8 cellular contexts compared by ENCODE assay signal in genomic region chr3:194769020-194769643, GRCh38.
A peak's percentile ranks its signal among the peaks of the same experiment; 100 is the strongest.
DNase-seq lines count a peak whose midpoint lies in the region; ATAC-seq, FAIRE-seq and TF ChIP-seq lines count a peak whose summit lies in the region.

No MANE protein-coding gene starts in this region.

- no peaks in the 10 kb centered on the region for H3K36me3 ChIP-seq in astrocyte (ENCODE audit: insufficient read depth, low read length)
- no peaks in the 10 kb centered on the region for H3K36me3 ChIP-seq in hepatocyte (replicated peaks; ENCODE audit: insufficient read depth, low read depth)

- H3K4me3 ChIP-seq in astrocyte (ENCODE audit: insufficient read depth, low read depth, low read length) (peak overlapping the region; percentile 49), hepatocyte (no peak overlapping the region)

- H3K9ac ChIP-seq in astrocyte (ENCODE audit: low read length), result peak overlapping the region; percentile 19

- ATAC-seq in HG02798 (IDR thresholded peaks at IDR 0.05; ENCODE audit: poor library complexity, unreplicated experiment), result peak; percentile 95
- peak; percentile 97 for ATAC-seq in T-helper 17 cell

- H2AFZ ChIP-seq in astrocyte (ENCODE audit: low read depth, low read length) (peak overlapping the region; percentile 81), hepatocyte (peak overlapping the region; percentile 51)

- H4K20me1 ChIP-seq in astrocyte (ENCODE audit: insufficient read depth, low read length) (no peaks in the 10 kb centered on the region), hepatocyte (ENCODE audit: insufficient read depth, poor library complexity, severe bottlenecking) (no peaks in the 10 kb centered on the region)

- TF ChIP-seq CTCF in astrocyte (IDR thresholded peaks at IDR 0.05; ENCODE audit: insufficient read depth, low read depth, low read length), result no peak
- TF ChIP-seq CTCF in hepatocyte (IDR thresholded peaks at IDR 0.05; ENCODE audit: poor library complexity), result no peak

- H3K9me3 ChIP-seq in T-helper 17 cell (ENCODE audit: control insufficient read depth, low read length, poor library complexity, severe bottlenecking), result no peaks in the 10 kb centered on the region
- no peaks in the 10 kb centered on the region for H3K9me3 ChIP-seq in astrocyte (ENCODE audit: insufficient read depth, low read depth, low read length)
- H3K9me3 ChIP-seq in hepatocyte (ENCODE audit: low read depth), result no peaks in the 10 kb centered on the region

- FAIRE-seq in GM12892 (lab: Jason Lieb, UNC), result peak; percentile 96
- FAIRE-seq in astrocyte (lab: Jason Lieb, UNC), result no peak

- 6% methylated on average over 16 of the region's 16 CpGs for WGBS in hepatocyte (ENCODE audit: low lambda C conversion rate, missing lambda C conversion rate)

- peak overlapping the region; percentile 83 for H3K4me2 ChIP-seq in astrocyte (ENCODE audit: low read length)
- H3K4me2 ChIP-seq in hepatocyte, result peak overlapping the region; percentile 72

- no peaks in the 10 kb centered on the region for H3K79me2 ChIP-seq in astrocyte (ENCODE audit: insufficient read depth, low read length)
- H3K79me2 ChIP-seq in hepatocyte, result no peaks in the 10 kb centered on the region

- H3K27ac Mint-ChIP-seq in T-helper 17 cell (peak overlapping the region; percentile 95), astrocyte (ENCODE audit: unreplicated experiment) (no peak overlapping the region)

- H3K4me1 ChIP-seq in astrocyte (ENCODE audit: insufficient read depth, low read length), result peaks cover 9% of the 10 kb centered on the region
- H3K4me1 ChIP-seq in hepatocyte (ENCODE audit: insufficient read depth), result peaks cover 14% of the 10 kb centered on the region

- H3K27ac ChIP-seq in astrocyte (ENCODE audit: low read depth, low read length) (no peak overlapping the region), hepatocyte (peak overlapping the region; percentile 16)

- H3K9me2 ChIP-seq in hepatocyte (replicated peaks; ENCODE audit: insufficient read depth), result no peaks in the 10 kb centered on the region

- peak overlapping the region; percentile 93 for H3K4me3 Mint-ChIP-seq in T-helper 17 cell
- peak overlapping the region; percentile 80 for H3K4me3 Mint-ChIP-seq in astrocyte (ENCODE audit: unreplicated experiment)

- H3K36me3 Mint-ChIP-seq in T-helper 17 cell (ENCODE audit: low read depth), result no peaks in the 10 kb centered on the region
- H3K36me3 Mint-ChIP-seq in astrocyte (ENCODE audit: low read depth, unreplicated experiment), result no peaks in the 10 kb centered on the region

- DNase-seq in GM12892 (ENCODE audit: insufficient read length) (peak; percentile 77), NCI-H1436 treated with DMSO at 0.1 percent for 48 hours (lab: John Stamatoyannopoulos, UW) (peak; percentile 99), T-helper 17 cell (peak; percentile 74 to 86 (median 78)), astrocyte (ENCODE audit: low read depth) (peak; percentile 91), hepatocyte (ENCODE audit: low spot score) (peak; percentile 97), renal cortical epithelial cell (ENCODE audit: low read depth) (peak; percentile 93), cortex of kidney (lab: John Stamatoyannopoulos, UW) (no peak)

- no peaks in the 10 kb centered on the region for H3K27me3 ChIP-seq in astrocyte (ENCODE audit: insufficient read depth, low read length)
- no peaks in the 10 kb centered on the region for H3K27me3 ChIP-seq in hepatocyte

- H3K4me1 Mint-ChIP-seq in T-helper 17 cell, result peaks cover 17% of the 10 kb centered on the region
- peaks cover 8% of the 10 kb centered on the region for H3K4me1 Mint-ChIP-seq in astrocyte (ENCODE audit: low read depth, unreplicated experiment)

- no peak for TF ChIP-seq POLR2A in GM12892 (IDR thresholded peaks at IDR 0.05; ENCODE audit: low read depth, low read length)

- no peaks in the 10 kb centered on the region for H3K9me3 Mint-ChIP-seq in astrocyte (ENCODE audit: unreplicated experiment)

- peaks cover 38% of the 10 kb centered on the region for H3K27me3 Mint-ChIP-seq in T-helper 17 cell
- peaks cover 29% of the 10 kb centered on the region for H3K27me3 Mint-ChIP-seq in astrocyte (ENCODE audit: low read depth, unreplicated experiment)
